24 cellular contexts compared by ENCODE assay signal in the genomic region with DNA sequence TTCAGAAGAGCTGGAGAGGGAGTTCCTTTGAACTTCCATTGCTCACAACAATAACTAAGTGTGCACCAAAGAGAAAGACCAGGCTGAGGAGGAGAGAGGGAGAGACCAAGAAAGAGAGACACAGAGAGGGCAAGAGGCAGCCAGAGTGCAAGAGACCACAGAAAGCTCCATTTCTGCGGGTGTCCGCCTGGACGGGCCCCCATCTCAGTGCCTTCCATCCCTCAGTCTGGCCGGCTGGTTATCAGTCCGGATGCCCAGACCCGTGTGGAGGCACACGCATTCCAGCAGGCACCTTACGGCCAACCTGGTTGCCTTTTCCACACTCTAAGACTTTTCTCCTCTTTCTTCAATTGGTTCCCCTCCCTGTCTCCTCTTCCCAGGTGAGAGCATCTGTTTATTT. TPM values are rescaled to one million over a fixed set of nuclear protein-coding genes. Genes with fewer than 3 reads are reported as not detected.
A peak's percentile ranks its signal among the peaks of the same experiment; 100 is the strongest.
DNase-seq lines count a peak whose midpoint lies in the region; ATAC-seq and TF ChIP-seq lines count a peak whose summit lies in the region.
"Had no signal": no experiment of that assay in that cellular context is flagged by ENCODE, and none has a peak within 500 bp of the region (broad histone marks: within the 10 kb centered on the region; RNA-seq: fewer than 3 reads in every experiment).

No MANE protein-coding gene starts in this region.

- no peak for TF ChIP-seq POLR2A in transverse colon (IDR thresholded peaks at IDR 0.05)

- no peaks in the 10 kb centered on the region for H3K27me3 Mint-ChIP-seq in activated T-cell treated with anti-CD3 and anti-CD28 coated beads, Interleukin-2, amount 50 U/mL, for 24 hours
- H3K27me3 Mint-ChIP-seq in T-helper 17 cell: no peaks in the 10 kb centered on the region
- H3K27me3 Mint-ChIP-seq in nephron progenitor cell (ENCODE audit: low read depth, poor library complexity): peaks cover 16% of the 10 kb centered on the region
- H3K27me3 Mint-ChIP-seq: natural killer cell treated with Interleukin-12 subunit alpha and Interleukin-12 subunit beta and Interleukin-15 and Interleukin-18, amount 100 ng/mL, for 72 hours had no signal

- no peaks in the 10 kb centered on the region for H3K27me3 ChIP-seq in transverse colon
- H3K27me3 ChIP-seq: right atrium auricular region, suprapubic skin, uterus had no signal

- in situ Hi-C loops in transverse colon (cut with MboI; ENCODE audit: low pct_ligation_motif_present in 1 of 4, low pct_unique_long_range_greater_than_20kb in 1 of 4, low sequenced_read_pairs in 3 of 4): no loop called here

- no peak for TF ChIP-seq EP300 in transverse colon (IDR thresholded peaks at IDR 0.05; ENCODE audit: low read depth)

- H3K36me3 ChIP-seq in transverse colon: peaks cover 0 to 44% (median 18%) of the 10 kb centered on the region in 4 donors
- H3K36me3 ChIP-seq: uterus had no signal

- no peak for ATAC-seq in T-helper 17 cell
- ATAC-seq in HG03196 (IDR thresholded peaks at IDR 0.05; ENCODE audit: unreplicated experiment): no peak
- ATAC-seq: natural killer cell treated with Interleukin-12 subunit alpha and Interleukin-12 subunit beta and Interleukin-15 and Interleukin-18, amount 100 ng/mL, for 72 hours had no signal

- H3K4me3 ChIP-seq in transverse colon: no peak overlapping the region
- H3K4me3 ChIP-seq: left ventricle myocardium inferior, right atrium auricular region, suprapubic skin, uterus had no signal

- H3K9me3 ChIP-seq in T-helper 17 cell (ENCODE audit: control insufficient read depth, low read length, poor library complexity, severe bottlenecking) (no peaks in the 10 kb centered on the region), transverse colon (no peaks in the 10 kb centered on the region)
- H3K9me3 ChIP-seq: left ventricle myocardium inferior, right atrium auricular region, suprapubic skin, uterus had no signal

- TF ChIP-seq CTCF in nephron progenitor cell (IDR thresholded peaks at IDR 0.05): no peak
- TF ChIP-seq CTCF in transverse colon (IDR thresholded peaks at IDR 0.05): no peak

- 55 to 88% methylated on average over 3 to 8 of the region's 8 CpGs for WGBS in transverse colon (ENCODE audit: low coverage in 1 of 2), 2 donors

- H3K4me1 ChIP-seq in transverse colon: peaks cover 0 to 10% (median 2%) of the 10 kb centered on the region in 4 donors
- H3K4me1 ChIP-seq: parathyroid adenoma, right atrium auricular region, suprapubic skin, uterus had no signal

- H3K27ac ChIP-seq in transverse colon: peak overlapping the region in 3 of 4 donors; percentile 4 to 50 (median 17)
- H3K27ac ChIP-seq: left ventricle myocardium inferior, parathyroid adenoma, right atrium auricular region, suprapubic skin, uterus, VCaP had no signal

- no peak overlapping the region for H3K4me3 Mint-ChIP-seq in activated T-cell treated with anti-CD3 and anti-CD28 coated beads, Interleukin-2, amount 50 U/mL, for 24 hours
- H3K4me3 Mint-ChIP-seq in T-helper 17 cell (no peak overlapping the region), nephron progenitor cell (peak overlapping the region; percentile 16)
- H3K4me3 Mint-ChIP-seq: CD8-positive, alpha-beta T cell; natural killer cell treated with Interleukin-12 subunit alpha and Interleukin-12 subunit beta and Interleukin-15 and Interleukin-18, amount 100 ng/mL, for 72 hours; T-helper 2 cell treated with Interferon-gamma antibody and Interleukin-4, amounts not matched to agents 5 μg/mL and 100 μg/mL, for 36 hours had no signal

- intact Hi-C loops in transverse colon (cut with DNase I; ENCODE audit: low total_unique reads): no loop called here

- H3K9me3 Mint-ChIP-seq in activated T-cell treated with anti-CD3 and anti-CD28 coated beads, Interleukin-2, amount 50 U/mL, for 24 hours: no peaks in the 10 kb centered on the region
- no peaks in the 10 kb centered on the region for H3K9me3 Mint-ChIP-seq in nephron progenitor cell
- H3K9me3 Mint-ChIP-seq: CD8-positive, alpha-beta T cell; natural killer cell treated with Interleukin-12 subunit alpha and Interleukin-12 subunit beta and Interleukin-15 and Interleukin-18, amount 100 ng/mL, for 72 hours; T-helper 2 cell treated with Interferon-gamma antibody and Interleukin-4, amounts not matched to agents 5 μg/mL and 100 μg/mL, for 36 hours had no signal

- peaks cover 74% of the 10 kb centered on the region for H3K36me3 Mint-ChIP-seq in activated T-cell treated with anti-CD3 and anti-CD28 coated beads, Interleukin-2, amount 50 U/mL, for 24 hours (ENCODE audit: low read depth)
- H3K36me3 Mint-ChIP-seq in T-helper 17 cell (ENCODE audit: low read depth) (peaks cover 6% of the 10 kb centered on the region), nephron progenitor cell (ENCODE audit: low read depth) (peaks cover 34% of the 10 kb centered on the region)

- DNase-seq in activated T-cell treated with anti-CD3 and anti-CD28 coated beads, Interleukin-2, amount 50 U/mL, for 24 hours: no peak
- DNase-seq in activated T-cell treated with anti-CD3 and anti-CD28 coated beads for 4 hours (no peak), T-helper 17 cell (no peak), nephron progenitor cell (no peak), transverse colon (no peak), DMS153 (lab: John Stamatoyannopoulos, UW) (no peak), NCI-H2029 treated with DMSO at 0.1 percent for 48 hours (lab: John Stamatoyannopoulos, UW) (no peak)
- DNase-seq: activated CD4-positive, alpha-beta T cell treated with anti-CD3 and anti-CD28 coated beads for 4 hours; activated naive CD4-positive, alpha-beta T cell; CD8-positive, alpha-beta T cell; KG1; left ventricle myocardium inferior; MM.1S; NCI-H446; stimulated activated CD4-positive, alpha-beta T cell treated with anti-CD3 and anti-CD28 coated beads, Interleukin-12 subunit alpha, Interleukin-12 subunit beta, amount 100 ng/mL, for 4 hours; stimulated activated CD4-positive, alpha-beta T cell treated with anti-CD3 and anti-CD28 coated beads, Interleukin-4, amount 100 ng/mL, for 1 hour had no signal

- H3K4me1 Mint-ChIP-seq in activated T-cell treated with anti-CD3 and anti-CD28 coated beads, Interleukin-2, amount 50 U/mL, for 24 hours (ENCODE audit: low read depth): no peaks in the 10 kb centered on the region
- H3K4me1 Mint-ChIP-seq in T-helper 17 cell: peaks cover 10% of the 10 kb centered on the region
- peaks cover 67% of the 10 kb centered on the region for H3K4me1 Mint-ChIP-seq in nephron progenitor cell

- peak overlapping the region; percentile 67 for H3K27ac Mint-ChIP-seq in activated T-cell treated with anti-CD3 and anti-CD28 coated beads, Interleukin-2, amount 50 U/mL, for 24 hours
- H3K27ac Mint-ChIP-seq in T-helper 17 cell: peak overlapping the region; percentile 65
- no peak overlapping the region for H3K27ac Mint-ChIP-seq in nephron progenitor cell
- H3K27ac Mint-ChIP-seq: CD8-positive, alpha-beta T cell; natural killer cell treated with Interleukin-12 subunit alpha and Interleukin-12 subunit beta and Interleukin-15 and Interleukin-18, amount 100 ng/mL, for 72 hours; T-helper 2 cell treated with Interferon-gamma antibody and Interleukin-4, amounts not matched to agents 5 μg/mL and 100 μg/mL, for 36 hours had no signal

RNA-seq across cellular contexts. Expression of a gene that starts 48.6 kb away (rescaled TPM):
- 100 to 1,000 TPM; 115 to 132 TPM for total RNA-seq in T-helper 17 cell
- 100 to 1,000 TPM in 2 of 4 donors, 10 to 100 TPM in 2; 49.8 to 223 (median 114) TPM for total RNA-seq in transverse colon
